ENCODE assay signal across 8 cellular contexts in the genomic region with DNA sequence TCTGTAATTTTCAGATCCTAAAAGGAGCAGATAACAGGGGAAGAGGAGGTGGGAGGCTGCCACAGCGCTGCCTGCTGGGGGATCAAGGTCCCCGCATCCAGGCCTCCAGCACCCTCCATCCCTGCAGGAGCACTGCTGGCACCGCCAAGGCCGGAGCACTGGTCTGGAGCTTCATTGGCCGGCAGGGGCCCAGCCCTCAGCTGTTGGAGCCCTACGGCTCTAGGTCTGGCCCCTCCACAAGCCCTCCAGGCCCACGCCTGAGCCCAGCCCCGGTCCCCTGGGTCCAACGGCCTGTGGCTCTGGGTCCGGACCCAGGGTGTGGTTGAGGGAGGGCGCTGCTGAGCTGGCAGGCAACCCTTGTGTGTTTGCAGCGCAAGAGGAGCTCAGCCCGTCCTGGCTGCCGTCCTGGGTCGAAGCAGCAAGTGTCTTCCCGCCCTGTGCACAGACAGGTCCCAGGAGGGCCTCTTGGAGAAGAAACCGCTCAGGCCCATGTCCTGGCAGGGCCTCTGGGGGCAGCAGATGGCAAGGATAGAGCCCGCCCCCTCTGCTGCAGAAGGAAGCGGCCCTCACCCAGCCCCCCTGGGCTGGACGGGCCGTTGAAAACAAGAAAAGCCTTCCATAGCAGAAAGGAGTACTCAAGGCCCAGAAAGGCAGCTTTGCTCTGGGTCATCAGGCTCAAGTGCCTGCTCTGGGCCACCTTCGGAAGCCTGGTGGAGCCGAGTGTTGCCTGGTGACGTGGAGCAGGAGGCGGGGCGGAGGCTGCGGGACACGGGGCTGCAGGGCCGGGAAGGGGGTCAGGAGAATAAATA. TPM values are rescaled to one million over a fixed set of nuclear protein-coding genes. Genes with fewer than 3 reads are reported as not detected.
DNase-seq lines count a peak whose midpoint lies in the region; ATAC-seq, FAIRE-seq and TF ChIP-seq lines count a peak whose summit lies in the region.

No MANE protein-coding gene starts in this region.

- H3K4me1 ChIP-seq in astrocyte (ENCODE audit: insufficient read depth, low read length) (no peaks in the 10 kb centered on the region), transverse colon (peaks cover 0 to 20% (median 7%) of the 10 kb centered on the region in 4 donors)

- H3K27ac Mint-ChIP-seq in astrocyte (ENCODE audit: unreplicated experiment) = no peak overlapping the region

- H3K27ac ChIP-seq in astrocyte (ENCODE audit: low read depth, low read length) = no peak overlapping the region
- H3K27ac ChIP-seq in transverse colon = peak overlapping the region; percentile 19 to 60 (median 50)

- in situ Hi-C loops in transverse colon (cut with MboI; ENCODE audit: low pct_ligation_motif_present in 1 of 4, low pct_unique_long_range_greater_than_20kb in 1 of 4, low sequenced_read_pairs in 3 of 4) = no loop called here

- peak; percentile 83 for DNase-seq in DMS79 (lab: John Stamatoyannopoulos, UW)
- DNase-seq in astrocyte (ENCODE audit: low read depth) = no peak
- peak; percentile 82 for DNase-seq in left kidney (ENCODE audit: low read depth, low spot score)
- no peak for DNase-seq in transverse colon
- DNase-seq in activated CD8-positive, alpha-beta memory T cell treated with anti-CD3 and anti-CD28 coated beads, Interleukin-2, amount 50 U/mL, for 48 hours = no peak
- DNase-seq in GM12892 (ENCODE audit: insufficient read length) = no peak

- intact Hi-C loops in transverse colon (cut with DNase I; ENCODE audit: low total_unique reads) = no loop called here

- peak; percentile 3 for TF ChIP-seq CTCF in astrocyte (IDR thresholded peaks at IDR 0.05; ENCODE audit: insufficient read depth, low read depth, low read length)
- TF ChIP-seq CTCF in transverse colon (IDR thresholded peaks at IDR 0.05) = peak in 4 of 5 experiments; percentile 7 to 25 (median 16)

- H3K9me3 ChIP-seq in astrocyte (ENCODE audit: insufficient read depth, low read depth, low read length) = no peaks in the 10 kb centered on the region
- no peaks in the 10 kb centered on the region for H3K9me3 ChIP-seq in transverse colon

- H3K4me1 Mint-ChIP-seq in astrocyte (ENCODE audit: low read depth, unreplicated experiment) = no peaks in the 10 kb centered on the region

- no peaks in the 10 kb centered on the region for H3K9me3 Mint-ChIP-seq in astrocyte (ENCODE audit: unreplicated experiment)

- H3K4me2 ChIP-seq in astrocyte (ENCODE audit: low read length) = peak overlapping the region; percentile 26

- no peak for TF ChIP-seq EP300 in transverse colon (IDR thresholded peaks at IDR 0.05; ENCODE audit: low read depth)

- peaks cover 4% of the 10 kb centered on the region for H3K79me2 ChIP-seq in astrocyte (ENCODE audit: insufficient read depth, low read length)

- peak; percentile 70 for ATAC-seq in HG03460 (IDR thresholded peaks at IDR 0.05; ENCODE audit: unreplicated experiment)
- no peak for ATAC-seq in GM21367 (IDR thresholded peaks at IDR 0.05; ENCODE audit: unreplicated experiment)

- H2AFZ ChIP-seq in astrocyte (ENCODE audit: low read depth, low read length) = no peak overlapping the region

- TF ChIP-seq POLR2A in transverse colon (IDR thresholded peaks at IDR 0.05) = no peak
- no peak for TF ChIP-seq POLR2A in GM12892 (IDR thresholded peaks at IDR 0.05; ENCODE audit: low read depth, low read length)

- peaks cover 11% of the 10 kb centered on the region for H3K36me3 Mint-ChIP-seq in astrocyte (ENCODE audit: low read depth, unreplicated experiment)

- peaks cover 29% of the 10 kb centered on the region for H4K20me1 ChIP-seq in astrocyte (ENCODE audit: insufficient read depth, low read length)

- FAIRE-seq in astrocyte (lab: Jason Lieb, UNC) = no peak
- no peak for FAIRE-seq in GM12892 (lab: Jason Lieb, UNC)

- no peak overlapping the region for H3K9ac ChIP-seq in astrocyte (ENCODE audit: low read length)

- H3K27me3 Mint-ChIP-seq in astrocyte (ENCODE audit: low read depth, unreplicated experiment) = no peaks in the 10 kb centered on the region

- H3K4me3 Mint-ChIP-seq in astrocyte (ENCODE audit: unreplicated experiment) = peak overlapping the region; percentile 14

- 74% methylated on average over 28 of the region's 29 CpGs; no CpG with 5 or more reads in 1 of the 2 donors for WGBS in transverse colon (ENCODE audit: low coverage in 1 of 2), 2 donors

- H3K27me3 ChIP-seq in astrocyte (ENCODE audit: insufficient read depth, low read length) (no peaks in the 10 kb centered on the region), transverse colon (no peaks in the 10 kb centered on the region)

- H3K4me3 ChIP-seq in astrocyte (ENCODE audit: insufficient read depth, low read depth, low read length) (no peak overlapping the region), transverse colon (peak overlapping the region in 3 of 4 donors; percentile 7 to 48 (median 28))

- H3K36me3 ChIP-seq in astrocyte (ENCODE audit: insufficient read depth, low read length) = no peaks in the 10 kb centered on the region
- H3K36me3 ChIP-seq in transverse colon = no peaks in the 10 kb centered on the region

RNA-seq across cellular contexts. Expression of a gene that starts 35.7 kb away (rescaled TPM):
- total RNA-seq in astrocyte (33.1 and 35.5 TPM in 2 replicates), transverse colon (10 to 100 TPM in 2 of 4 donors, 1 to 10 TPM in 2; 8.5 to 22.8 (median 9.4) TPM)
- 1.9 TPM for polyA plus RNA-seq in GM12892 (2012; ENCODE audit: missing spikeins)

RNA-seq across cellular contexts. Expression of a gene that starts 52.5 kb away (rescaled TPM):
- total RNA-seq in astrocyte = 8,286 and 8,942 TPM in 2 replicates
- total RNA-seq in transverse colon = 1,000 to 10,000 TPM; 4,023 to 7,543 (median 4,610) TPM
- 10,904 TPM for polyA plus RNA-seq in GM12892 (2012; ENCODE audit: missing spikeins)

RNA-seq across cellular contexts. Expression of a gene that starts 54.3 kb away (rescaled TPM):
- total RNA-seq in astrocyte = 77.8 and 84.3 TPM in 2 replicates
- 100 to 1,000 TPM in 3 of 4 donors, 10 to 100 TPM in 1; 91.2 to 430 (median 175) TPM for total RNA-seq in transverse colon
- 8.6 TPM for polyA plus RNA-seq in GM12892 (2012; ENCODE audit: missing spikeins)

Comparison
In these comparisons a context has a peak if more than half of its experiments do, and no peak if none do; other contexts are left out.
1. DNase-seq: peak in DMS79 (single experiment) and left kidney (single experiment); none in astrocyte (single experiment), transverse colon (single experiment), activated CD8-positive, alpha-beta memory T cell treated with anti-CD3 and anti-CD28 coated beads, Interleukin-2, amount 50 U/mL, for 48 hours (single experiment) and GM12892 (single experiment).